ENCODE assay signal across 8 cellular contexts in genomic region chr9:112379177-112380101, GRCh38. TPM values are rescaled to one million over a fixed set of nuclear protein-coding genes. Genes with fewer than 3 reads are reported as not detected.
DNase-seq lines count a peak whose midpoint lies in the region; ATAC-seq, FAIRE-seq and TF ChIP-seq lines count a peak whose summit lies in the region.

No MANE protein-coding gene starts in this region.

- intact Hi-C loops in kidney (cut with DNase I), result no loop called here

- H3K4me3 ChIP-seq in kidney (ENCODE audit: low read length in 2 of 2), result peak overlapping the region; percentile 82 to 85

- no peaks in the 10 kb centered on the region for H3K36me3 ChIP-seq in kidney (ENCODE audit: control insufficient read depth in 1 of 2, insufficient read depth in 2 of 2, low read length in 2 of 2)

- no peak for FAIRE-seq in kidney (lab: Jason Lieb, UNC)

- no peaks in the 10 kb centered on the region for H3K9me3 ChIP-seq in kidney (ENCODE audit: control insufficient read depth in 1 of 2, low read length in 2 of 2)

- ATAC-seq in GM19043 (IDR thresholded peaks at IDR 0.05; ENCODE audit: low read depth, unreplicated experiment) (peak; percentile 80), HG03354 (IDR thresholded peaks at IDR 0.05; ENCODE audit: poor library complexity, severe bottlenecking, unreplicated experiment) (peak; percentile 86)

- TF ChIP-seq CTCF in kidney (IDR thresholded peaks at IDR 0.05; ENCODE audit: borderline replicate concordance, extremely low read depth, insufficient read depth), result no peak

- H3K9ac ChIP-seq in kidney (ENCODE audit: low read length in 2 of 2), result peak overlapping the region; percentile 91 to 96

- peak; percentile 99 for DNase-seq in AG20443 (ENCODE audit: low spot score)
- DNase-seq in NCI-H446 (lab: John Stamatoyannopoulos, UW), result peak; percentile 87 to 95
- DNase-seq in activated CD4-positive, CD25-positive, alpha-beta regulatory T cell treated with anti-CD3 and anti-CD28 coated beads, Interleukin-2, amount 50 U/mL, for 72 hours, result peak; percentile 98
- peak; percentile 66 to 87 for DNase-seq in cerebellar nuclear complex (lab: John Stamatoyannopoulos, UW)
- DNase-seq in kidney, result peak; percentile 100
- peak; percentile 95 for DNase-seq in stimulated activated CD4-positive, alpha-beta T cell treated with anti-CD3 and anti-CD28 coated beads, Interleukin-15, amount 100 ng/mL, for 1 hour (ENCODE audit: low read depth in 1 of 2, low spot score in 1 of 2)

- peaks cover 10 to 13% of the 10 kb centered on the region in 2 donors for H3K4me1 ChIP-seq in kidney (ENCODE audit: control insufficient read depth in 1 of 2, insufficient read depth in 1 of 2, low read depth in 1 of 2, low read length in 2 of 2)

- H3K27ac ChIP-seq in kidney (ENCODE audit: low read depth in 2 of 2, low read length in 2 of 2), result peak overlapping the region; percentile 99

RNA-seq across cellular contexts. Expression of gene HSDL2, which starts 0.5 kb away (rescaled TPM):
- total RNA-seq in kidney, result 30.2 TPM
- polyA plus RNA-seq in kidney (ENCODE audit: insufficient read depth, low read depth, low replicate concordance), result 67.0 TPM

RNA-seq across cellular contexts. Expression of gene PTBP3, which starts 46.0 kb away (rescaled TPM):
- 86.6 TPM for total RNA-seq in kidney
- 14.0 TPM for polyA plus RNA-seq in kidney (ENCODE audit: insufficient read depth, low read depth, low replicate concordance)

Comparison
In these comparisons a context has a peak if more than half of its experiments do, and no peak if none do; other contexts are left out.
1. Peak in every context shown above with its lines: DNase-seq, ATAC-seq, H3K4me3 ChIP-seq and H3K27ac ChIP-seq.